ENCODE assay signal across 8 cellular contexts in genomic region chr13:30334663-30335386, GRCh38. TPM values are rescaled to one million over a fixed set of nuclear protein-coding genes. Genes with fewer than 3 reads are reported as not detected.
DNase-seq lines count a peak whose midpoint lies in the region; ATAC-seq and TF ChIP-seq lines count a peak whose summit lies in the region.

No MANE protein-coding gene starts in this region.

- ATAC-seq in GM18870 (IDR thresholded peaks at IDR 0.05; ENCODE audit: unreplicated experiment): no peak
- no peak for ATAC-seq in GM21723 (IDR thresholded peaks at IDR 0.05; ENCODE audit: unreplicated experiment)
- ATAC-seq in aorta (ENCODE audit: low FRiP score): no peak

- H3K27ac Mint-ChIP-seq in H9: no peak overlapping the region
- H3K27ac Mint-ChIP-seq in type B pancreatic cell: no peak overlapping the region

- H3K56ac ChIP-seq in H9 (ENCODE audit: insufficient read length, low read depth, low read length): no peak overlapping the region

- no peak overlapping the region for H2AK5ac ChIP-seq in H9 (ENCODE audit: insufficient read length, low read length)

- no peak overlapping the region for H2BK120ac ChIP-seq in H9 (ENCODE audit: low read depth, low read length, poor library complexity, severe bottlenecking)

- H3K9ac ChIP-seq in H9 (ENCODE audit: extremely low read depth, insufficient read length, low read length): no peak overlapping the region

- H3K4me3 Mint-ChIP-seq in H9 (no peak overlapping the region; a peak in 1 of 5 replicates), type B pancreatic cell (no peak overlapping the region)

- no peaks in the 10 kb centered on the region for H4K20me1 ChIP-seq in H9 (ENCODE audit: control insufficient read depth, insufficient read depth, insufficient read length)

- H3K14ac ChIP-seq in H9 (ENCODE audit: insufficient read depth, low read length): no peak overlapping the region

- H4K5ac ChIP-seq in H9 (ENCODE audit: insufficient read length, low read depth, low read length): no peak overlapping the region

- no peak overlapping the region for H3K23ac ChIP-seq in H9 (ENCODE audit: insufficient read length, low read depth, low read length)

- no peaks in the 10 kb centered on the region for H3K9me3 ChIP-seq in H9 (ENCODE audit: control insufficient read depth, low read depth, low read length)
- H3K9me3 ChIP-seq in aorta (ENCODE audit: control insufficient read depth, low read length): no peaks in the 10 kb centered on the region

- H2BK15ac ChIP-seq in H9 (ENCODE audit: low read depth, low read length): no peak overlapping the region

- no peaks in the 10 kb centered on the region for H3K79me2 ChIP-seq in H9 (ENCODE audit: insufficient read depth, low read length)

- no peaks in the 10 kb centered on the region for H3K79me1 ChIP-seq in H9 (ENCODE audit: insufficient read depth, low read depth, low read length, poor library complexity, severe bottlenecking)

- H2BK5ac ChIP-seq in H9 (ENCODE audit: insufficient read length, low read length): no peak overlapping the region

- H3K9me3 Mint-ChIP-seq in H9: no peaks in the 10 kb centered on the region; a peak in 1 of 5 replicates
- H3K9me3 Mint-ChIP-seq in type B pancreatic cell: peaks cover 4% of the 10 kb centered on the region

- DNase-seq in D341Med (ENCODE audit: low spot score) (peak; percentile 67), H9 (peak; percentile 43), SK-N-DZ (ENCODE audit: low spot score) (peak; percentile 58), head of caudate nucleus (peak in 22 of 42 donors; percentile 19 to 77 (median 42)), type B pancreatic cell (ENCODE audit: extremely low spot score, unreplicated experiment) (no peak), aorta (no peak)

- no peak overlapping the region for H2BK12ac ChIP-seq in H9 (ENCODE audit: insufficient read length, low read depth, low read length)

- no peak overlapping the region for H4K8ac ChIP-seq in H9 (replicated peaks; ENCODE audit: insufficient read length, low read depth, low read length)

- no peak overlapping the region for H3K4ac ChIP-seq in H9 (ENCODE audit: low read depth, low read length)

- peaks cover 14% of the 10 kb centered on the region in 2 experiments for H3K4me1 Mint-ChIP-seq in H9
- peaks cover 58% of the 10 kb centered on the region for H3K4me1 Mint-ChIP-seq in type B pancreatic cell (ENCODE audit: unreplicated experiment)

- no CpG with 5 or more reads among the region's 13 CpGs for WGBS in H9 (ENCODE audit: extremely low coverage, insufficient read length, low lambda C conversion rate)
- 89 to 90% methylated on average over 13 of the region's 13 CpGs for WGBS in aorta, 2 donors

- no peaks in the 10 kb centered on the region for H3K36me3 ChIP-seq in aorta (ENCODE audit: control insufficient read depth in 1 of 2, insufficient read depth in 2 of 2, low read length in 1 of 2)

- no peak overlapping the region for H3T11ph ChIP-seq in H9 (ENCODE audit: low read length)

- intact Hi-C loops in head of caudate nucleus (cut with DNase I): no loop called here
- intact Hi-C loops in aorta (cut with DNase I): no loop called here

- no peak overlapping the region for H2BK20ac ChIP-seq in H9 (ENCODE audit: low read depth, low read length, poor library complexity, severe bottlenecking)

- H4K91ac ChIP-seq in H9 (ENCODE audit: insufficient read length, low read depth, low read length): no peak overlapping the region

- H3K4me1 ChIP-seq in H9 (ENCODE audit: insufficient read depth, low read length): no peaks in the 10 kb centered on the region; the same call in 1 of the 2 replicates
- peaks cover 0 to 3% of the 10 kb centered on the region in 2 donors for H3K4me1 ChIP-seq in aorta (ENCODE audit: control insufficient read depth in 1 of 2, insufficient read depth in 2 of 2, low read length in 2 of 2)

- no peak overlapping the region for H3K27ac ChIP-seq in H9 (ENCODE audit: insufficient read length, low read depth, low read length)
- no peak overlapping the region for H3K27ac ChIP-seq in aorta (ENCODE audit: low read depth in 1 of 2, low read length in 2 of 2)

- H3K36me3 Mint-ChIP-seq in H9 (ENCODE audit: insufficient read depth in 1 of 3, low read depth in 3 of 3): no peaks in the 10 kb centered on the region; a peak in 1 of 7 replicates
- H3K36me3 Mint-ChIP-seq in type B pancreatic cell: no peaks in the 10 kb centered on the region

- H3K27me3 ChIP-seq in H9 (ENCODE audit: insufficient read depth, low read length) (no peaks in the 10 kb centered on the region), aorta (ENCODE audit: control insufficient read depth in 1 of 2, insufficient read depth in 2 of 2, low read length in 1 of 2) (no peaks in the 10 kb centered on the region)

- H3K4me2 ChIP-seq in H9 (ENCODE audit: insufficient read depth, insufficient read length, low read length): no peak overlapping the region

- H3K23me2 ChIP-seq in H9 (ENCODE audit: insufficient read length, low read depth, low read length, poor library complexity, severe bottlenecking): no peaks in the 10 kb centered on the region

- H3K27me3 Mint-ChIP-seq in H9 (ENCODE audit: low read depth) (peaks cover 1% of the 10 kb centered on the region), type B pancreatic cell (peaks cover 8% of the 10 kb centered on the region)

- no peak overlapping the region for H3K18ac ChIP-seq in H9 (ENCODE audit: insufficient read length, low read depth, low read length)

- H3K4me3 ChIP-seq in aorta (ENCODE audit: low read length in 2 of 2): no peak overlapping the region

- TF ChIP-seq CTCF in H9 (conservative IDR thresholded peaks at IDR 0.05) (peak; percentile 73), type B pancreatic cell (conservative IDR thresholded peaks at IDR 0.05) (peak; percentile 73)

- no peak overlapping the region for H2AFZ ChIP-seq in H9 (ENCODE audit: low read length)

RNA-seq across cellular contexts. Expression of gene KATNAL1, which starts 27.5 kb away (rescaled TPM):
- 11.0 and 11.2 TPM in 2 replicates for total RNA-seq in H9 (2021)
- polyA plus RNA-seq in SK-N-DZ (2014; cell fraction: cytosol; rRNA removed): 12.9 and 14.1 TPM in 2 replicates
- 7.2 and 7.7 TPM in 2 replicates for polyA plus RNA-seq in SK-N-DZ (2014; cell fraction: nucleus; rRNA removed)
- 9.3 and 20.2 TPM in 2 replicates for total RNA-seq in type B pancreatic cell (ENCODE audit: low replicate concordance)
- 10 to 100 TPM; 37.1 to 43.8 TPM for total RNA-seq in aorta
- polyA plus RNA-seq in aorta: 1 to 10 TPM; 6.3 to 6.9 TPM

Comparison
In these comparisons a context has a peak if more than half of its experiments do, and no peak if none do; other contexts are left out.
1. DNase-seq: peak in D341Med (single experiment), H9 (single experiment), SK-N-DZ (single experiment) and head of caudate nucleus (22 of 42); none in type B pancreatic cell (single experiment) and aorta (0 of 2).